ENCODE assay signal across 2 cellular contexts in genomic region chr9:126000256-126000655, GRCh38.
TF ChIP-seq lines count a peak whose summit lies in the region.

No MANE protein-coding gene starts in this region.

TF ChIP-seq in SK-N-SH, 30 proteins besides CTCF, POLR2A, EP300 and RAD21 (continued from another document):
- TF ChIP-seq REST (IDR thresholded peaks at IDR 0.05; ENCODE audit: low read depth, low read length) = no peak
- TF ChIP-seq USF2 (IDR thresholded peaks at IDR 0.05; ENCODE audit: borderline replicate concordance, low read depth, low read length) = no peak
- TF ChIP-seq FOXM1 (IDR thresholded peaks at IDR 0.05; ENCODE audit: low read depth) = no peak
- TF ChIP-seq RXRA (IDR thresholded peaks at IDR 0.05; ENCODE audit: borderline replicate concordance, low read depth) = no peak
- TF ChIP-seq EZH2phosphoT487 (IDR thresholded peaks at IDR 0.05; ENCODE audit: borderline replicate concordance, low read depth) = no peak
- TF ChIP-seq GATA2 (CRISPR knock-in tag; IDR thresholded peaks at IDR 0.05) = no peak
- no peak for TF ChIP-seq TEAD4 (IDR thresholded peaks at IDR 0.05; ENCODE audit: borderline replicate concordance, insufficient read depth)
- no peak for TF ChIP-seq MEF2A (IDR thresholded peaks at IDR 0.05; ENCODE audit: borderline replicate concordance, low read depth)
- no peak for TF ChIP-seq FOSL2 (IDR thresholded peaks at IDR 0.05; ENCODE audit: borderline replicate concordance, low read depth)
- TF ChIP-seq, protein P1, sequence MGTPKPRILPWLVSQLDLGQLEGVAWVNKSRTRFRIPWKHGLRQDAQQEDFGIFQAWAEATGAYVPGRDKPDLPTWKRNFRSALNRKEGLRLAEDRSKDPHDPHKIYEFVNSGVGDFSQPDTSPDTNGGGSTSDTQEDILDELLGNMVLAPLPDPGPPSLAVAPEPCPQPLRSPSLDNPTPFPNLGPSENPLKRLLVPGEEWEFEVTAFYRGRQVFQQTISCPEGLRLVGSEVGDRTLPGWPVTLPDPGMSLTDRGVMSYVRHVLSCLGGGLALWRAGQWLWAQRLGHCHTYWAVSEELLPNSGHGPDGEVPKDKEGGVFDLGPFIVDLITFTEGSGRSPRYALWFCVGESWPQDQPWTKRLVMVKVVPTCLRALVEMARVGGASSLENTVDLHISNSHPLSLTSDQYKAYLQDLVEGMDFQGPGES (IDR thresholded peaks at IDR 0.05; ENCODE audit: low read depth, low read length) = no peak
- no peak for TF ChIP-seq FOXJ3 (CRISPR knock-in tag; IDR thresholded peaks at IDR 0.05)

TF ChIP-seq in SK-N-SH treated with all-trans-retinoic acid at 6 μM for 48 hours, 23 proteins besides CTCF, POLR2A, EP300 and RAD21 (continued from another document):
- TF ChIP-seq, protein P2, sequence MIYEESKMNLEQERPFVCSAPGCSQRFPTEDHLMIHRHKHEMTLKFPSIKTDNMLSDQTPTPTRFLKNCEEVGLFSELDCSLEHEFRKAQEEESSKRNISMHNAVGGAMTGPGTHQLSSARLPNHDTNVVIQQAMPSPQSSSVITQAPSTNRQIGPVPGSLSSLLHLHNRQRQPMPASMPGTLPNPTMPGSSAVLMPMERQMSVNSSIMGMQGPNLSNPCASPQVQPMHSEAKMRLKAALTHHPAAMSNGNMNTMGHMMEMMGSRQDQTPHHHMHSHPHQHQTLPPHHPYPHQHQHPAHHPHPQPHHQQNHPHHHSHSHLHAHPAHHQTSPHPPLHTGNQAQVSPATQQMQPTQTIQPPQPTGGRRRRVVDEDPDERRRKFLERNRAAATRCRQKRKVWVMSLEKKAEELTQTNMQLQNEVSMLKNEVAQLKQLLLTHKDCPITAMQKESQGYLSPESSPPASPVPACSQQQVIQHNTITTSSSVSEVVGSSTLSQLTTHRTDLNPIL (CRISPR knock-in tag; IDR thresholded peaks at IDR 0.05; ENCODE audit: low read depth) = no peak
- no peak for TF ChIP-seq ZNF70 (CRISPR knock-in tag; IDR thresholded peaks at IDR 0.05)
- TF ChIP-seq ESRRG (CRISPR knock-in tag; IDR thresholded peaks at IDR 0.05) = no peak
- no peak for TF ChIP-seq CSDC2 (CRISPR knock-in tag; IDR thresholded peaks at IDR 0.05)
- TF ChIP-seq GLIS3 (CRISPR knock-in tag; IDR thresholded peaks at IDR 0.05) = no peak
- no peak for TF ChIP-seq ZNF8 (CRISPR knock-in tag; IDR thresholded peaks at IDR 0.05)
- TF ChIP-seq BACH2 (CRISPR knock-in tag; IDR thresholded peaks at IDR 0.05; ENCODE audit: borderline replicate concordance) = no peak
- TF ChIP-seq ZC3H10 (CRISPR knock-in tag; IDR thresholded peaks at IDR 0.05) = no peak
